In genomic region chrX:41705042-41705441, GRCh38 we compare ENCODE assay signal across 24 cellular contexts. TPM values are rescaled to one million over a fixed set of nuclear protein-coding genes. Genes with fewer than 3 reads are reported as not detected.
DNase-seq lines count a peak whose midpoint lies in the region; ATAC-seq and TF ChIP-seq lines count a peak whose summit lies in the region.
"Had no signal": no experiment of that assay in that cellular context is flagged by ENCODE, and none has a peak within 500 bp of the region (broad histone marks: within the 10 kb centered on the region; RNA-seq: fewer than 3 reads in every experiment).

No MANE protein-coding gene starts in this region.

- H3K27me3 ChIP-seq in BLaER1 (peaks cover 76% of the 10 kb centered on the region), body of pancreas (no peaks in the 10 kb centered on the region)
- H3K27me3 ChIP-seq: colonic mucosa, MG63, ovary had no signal

- no peaks in the 10 kb centered on the region for H3K9me3 Mint-ChIP-seq in activated T-helper 17 cell treated with anti-CD3 and anti-CD28 coated beads, Interleukin-2, amount 50 U/mL, for 72 hours
- no peaks in the 10 kb centered on the region for H3K9me3 Mint-ChIP-seq in naive B cell
- H3K9me3 Mint-ChIP-seq in type B pancreatic cell = no peaks in the 10 kb centered on the region
- H3K9me3 Mint-ChIP-seq in activated T-cell treated with anti-CD3 and anti-CD28 coated beads, Interleukin-2, amount 50 U/mL, for 72 hours = no peaks in the 10 kb centered on the region
- H3K9me3 Mint-ChIP-seq: brain; CD4-positive, alpha-beta memory T cell had no signal

- CTCF ChIA-PET in HEK293 (lab: Yijun Ruan, JAX) = interaction anchor here (0.8 kb wide), 1 partner anchor 147 kb away, joined by 3 read pairs; no protein-coding TSS in a partner anchor

- H3K4me3 ChIP-seq in BLaER1 (no peak overlapping the region), HEK293 (ENCODE audit: low read depth, low read length) (no peak overlapping the region), body of pancreas (no peak overlapping the region)
- H3K4me3 ChIP-seq: colonic mucosa, MG63, ovary, SK-N-MC had no signal

- peaks cover 18% of the 10 kb centered on the region for H3K4me1 Mint-ChIP-seq in activated T-helper 17 cell treated with anti-CD3 and anti-CD28 coated beads, Interleukin-2, amount 50 U/mL, for 72 hours
- peaks cover 35 to 43% (median 42%) of the 10 kb centered on the region in 3 donors for H3K4me1 Mint-ChIP-seq in naive B cell
- no peaks in the 10 kb centered on the region for H3K4me1 Mint-ChIP-seq in type B pancreatic cell (ENCODE audit: unreplicated experiment)
- peaks cover 31% of the 10 kb centered on the region for H3K4me1 Mint-ChIP-seq in activated T-cell treated with anti-CD3 and anti-CD28 coated beads, Interleukin-2, amount 50 U/mL, for 72 hours (ENCODE audit: low read depth)

- H3K9ac ChIP-seq in BLaER1 = no peak overlapping the region

- peak overlapping the region; percentile 68 for H3K27ac Mint-ChIP-seq in activated T-helper 17 cell treated with anti-CD3 and anti-CD28 coated beads, Interleukin-2, amount 50 U/mL, for 72 hours
- peak overlapping the region in 5 of 6 donors; percentile 21 to 94 (median 46) for H3K27ac Mint-ChIP-seq in naive B cell
- H3K27ac Mint-ChIP-seq in type B pancreatic cell = no peak overlapping the region
- H3K27ac Mint-ChIP-seq in activated T-cell treated with anti-CD3 and anti-CD28 coated beads, Interleukin-2, amount 50 U/mL, for 72 hours = no peak overlapping the region

- H3K36me3 Mint-ChIP-seq in activated T-helper 17 cell treated with anti-CD3 and anti-CD28 coated beads, Interleukin-2, amount 50 U/mL, for 72 hours (ENCODE audit: low read depth) = peaks cover 21% of the 10 kb centered on the region
- H3K36me3 Mint-ChIP-seq in naive B cell (no peaks in the 10 kb centered on the region), type B pancreatic cell (no peaks in the 10 kb centered on the region)
- peaks cover 0 to 2% of the 10 kb centered on the region in 2 donors for H3K36me3 Mint-ChIP-seq in activated T-cell treated with anti-CD3 and anti-CD28 coated beads, Interleukin-2, amount 50 U/mL, for 72 hours (ENCODE audit: insufficient read depth in 2 of 2)

- POLR2A ChIA-PET in HEK293 (lab: Yijun Ruan, JAX) = no interaction called here

- H3K36me3 ChIP-seq in BLaER1 (no peaks in the 10 kb centered on the region), HEK293 (ENCODE audit: control insufficient read depth in 2 of 2, insufficient read depth in 1 of 2, low read length in 2 of 2) (no peaks in the 10 kb centered on the region), body of pancreas (replicated peaks in 1 of 2; ENCODE audit: insufficient read depth in 1 of 2, low read depth in 2 of 2) (no peaks in the 10 kb centered on the region)
- H3K36me3 ChIP-seq: colonic mucosa, MG63, ovary had no signal

- TF ChIP-seq POLR2A in body of pancreas (IDR thresholded peaks at IDR 0.05) = no peak

- 100% methylated on average over 1 of the region's 1 CpG for WGBS in body of pancreas, 2 donors

- H3K27ac ChIP-seq in BLaER1 (peak overlapping the region; percentile 65; the same call in 1 of the 2 replicates), HEK293 (ENCODE audit: extremely low read depth, low read depth, low read length) (no peak overlapping the region), body of pancreas (peak overlapping the region in 1 of 4 donors; percentile 44)
- H3K27ac ChIP-seq: colonic mucosa, ovary, SK-N-MC had no signal

- H3K27me3 Mint-ChIP-seq in activated T-helper 17 cell treated with anti-CD3 and anti-CD28 coated beads, Interleukin-2, amount 50 U/mL, for 72 hours = no peaks in the 10 kb centered on the region
- no peaks in the 10 kb centered on the region for H3K27me3 Mint-ChIP-seq in naive B cell
- H3K27me3 Mint-ChIP-seq in type B pancreatic cell = no peaks in the 10 kb centered on the region
- peaks cover 5% of the 10 kb centered on the region for H3K27me3 Mint-ChIP-seq in activated T-cell treated with anti-CD3 and anti-CD28 coated beads, Interleukin-2, amount 50 U/mL, for 72 hours (ENCODE audit: low read depth)
- H3K27me3 Mint-ChIP-seq: brain; CD4-positive, alpha-beta memory T cell had no signal

- H3K4me1 ChIP-seq in BLaER1 = peaks cover 22% of the 10 kb centered on the region
- no peaks in the 10 kb centered on the region for H3K4me1 ChIP-seq in HEK293 (ENCODE audit: control insufficient read depth, insufficient read depth, low read length)
- no peaks in the 10 kb centered on the region for H3K4me1 ChIP-seq in body of pancreas
- H3K4me1 ChIP-seq: colonic mucosa had no signal

- intact Hi-C loops in body of pancreas (cut with DNase I) = no loop called here

- peak overlapping the region; percentile 39 for H3K4me2 ChIP-seq in BLaER1

- DNase-seq in naive B cell = no peak
- no peak for DNase-seq in type B pancreatic cell (ENCODE audit: extremely low spot score, unreplicated experiment)
- no peak for DNase-seq in body of pancreas
- DNase-seq in activated T-cell treated with anti-CD3 and anti-CD28 coated beads, Interleukin-2, amount 50 U/mL, for 72 hours = no peak
- DNase-seq: activated CD4-positive, CD25-positive, alpha-beta regulatory T cell treated with anti-CD3 and anti-CD28 coated beads, Interleukin-2, amount 50 U/mL, for 72 hours; CD4-positive, alpha-beta memory T cell; colonic mucosa; DMS153; MG63; NCI-H1417 treated with DMSO at 0.1 percent for 48 hours; NCI-H524; NK-92 treated with Interleukin-12 subunit alpha and Interleukin-12 subunit beta, amount 100 ng/mL, for 24 hours; ovary; T1000 had no signal

- H3K9me3 ChIP-seq in BLaER1 (no peaks in the 10 kb centered on the region), HEK293 (ENCODE audit: control insufficient read depth, insufficient read depth, low read depth, low read length) (no peaks in the 10 kb centered on the region), body of pancreas (no peaks in the 10 kb centered on the region)
- H3K9me3 ChIP-seq: colonic mucosa, MG63, ovary had no signal

- no peaks in the 10 kb centered on the region for H4K20me1 ChIP-seq in BLaER1

- H3K4me3 Mint-ChIP-seq in activated T-helper 17 cell treated with anti-CD3 and anti-CD28 coated beads, Interleukin-2, amount 50 U/mL, for 72 hours = no peak overlapping the region
- H3K4me3 Mint-ChIP-seq in naive B cell (peak overlapping the region in 7 of 8 donors; percentile 19 to 51 (median 45)), type B pancreatic cell (no peak overlapping the region)
- peak overlapping the region in 1 of 2 donors; percentile 22 for H3K4me3 Mint-ChIP-seq in activated T-cell treated with anti-CD3 and anti-CD28 coated beads, Interleukin-2, amount 50 U/mL, for 72 hours
- H3K4me3 Mint-ChIP-seq: brain had no signal

- TF ChIP-seq CTCF in HEK293 (tag by site-specific recombination; IDR thresholded peaks at IDR 0.05) (no peak), type B pancreatic cell (conservative IDR thresholded peaks at IDR 0.05) (no peak), body of pancreas (IDR thresholded peaks at IDR 0.05) (no peak)

- ATAC-seq in activated T-helper 17 cell treated with anti-CD3 and anti-CD28 coated beads, Interleukin-2, amount 50 U/mL, for 72 hours (replicated peaks) = no peak
- ATAC-seq in naive B cell (ENCODE audit: low read depth in 2 of 2) (no peak), body of pancreas (no peak)
- ATAC-seq in activated T-cell treated with anti-CD3 and anti-CD28 coated beads, Interleukin-2, amount 50 U/mL, for 72 hours (replicated peaks in 1 of 2) = no peak

TF ChIP-seq in HEK293, 187 proteins besides CTCF, POLR2A, EP300 and RAD21:
- TF ChIP-seq ZNF510 (tag by site-specific recombination; IDR thresholded peaks at IDR 0.05; ENCODE audit: insufficient replicate concordance) = peak; percentile 59
- no peak for TF ChIP-seq ZNF26 (tag by site-specific recombination; IDR thresholded peaks at IDR 0.05)
- TF ChIP-seq ZNF76 (tag by site-specific recombination; IDR thresholded peaks at IDR 0.05; ENCODE audit: borderline replicate concordance, low read depth) = no peak
- TF ChIP-seq ZNF513 (tag by site-specific recombination; IDR thresholded peaks at IDR 0.05) = no peak

RNA-seq across cellular contexts. Expression of gene GPR34, which starts 16.3 kb away (rescaled TPM):
- total RNA-seq in activated T-helper 17 cell treated with anti-CD3 and anti-CD28 coated beads, Interleukin-2, amount 50 U/mL, for 72 hours = under 1 TPM; 0.15 to 0.26 TPM
- under 1 TPM in 2 of 6 donors, not detected in 4; 0.16 to 0.39 TPM for polyA plus RNA-seq in naive B cell (ENCODE audit: low read depth in 6 of 6)
- not detected in 2 replicates for total RNA-seq in type B pancreatic cell (ENCODE audit: low replicate concordance)
- total RNA-seq in body of pancreas = 1 to 10 TPM; 1.3 to 4.9 TPM
- under 1 TPM; 0.51 to 0.58 TPM for total RNA-seq in activated T-cell treated with anti-CD3 and anti-CD28 coated beads, Interleukin-2, amount 50 U/mL, for 72 hours
- total RNA-seq: fibroblast of lung, H4, RPMI7951 had no signal
- polyA plus RNA-seq: fibroblast of lung, keratinocyte had no signal

RNA-seq across cellular contexts. Expression of gene GPR82, which starts 18.9 kb away (rescaled TPM):
- not detected for total RNA-seq in activated T-helper 17 cell treated with anti-CD3 and anti-CD28 coated beads, Interleukin-2, amount 50 U/mL, for 72 hours
- polyA plus RNA-seq in naive B cell (ENCODE audit: low read depth in 6 of 6) = under 1 TPM; 0.16 to 0.52 (median 0.25) TPM
- not detected in 2 replicates for total RNA-seq in type B pancreatic cell (ENCODE audit: low replicate concordance)
- total RNA-seq in body of pancreas = under 1 TPM in 1 of 2 donors, not detected in 1; 0.52 TPM
- total RNA-seq in activated T-cell treated with anti-CD3 and anti-CD28 coated beads, Interleukin-2, amount 50 U/mL, for 72 hours = under 1 TPM in 1 of 2 donors, not detected in 1; 0.19 TPM
- total RNA-seq: CD4-positive, alpha-beta memory T cell; fibroblast of lung; H4; myocyte; RPMI7951 had no signal
- polyA plus RNA-seq: fibroblast of lung, keratinocyte had no signal

Comparison
In these comparisons a context has a peak if more than half of its experiments do, and no peak if none do; other contexts are left out.
1. H3K27ac Mint-ChIP-seq: peak in activated T-helper 17 cell treated with anti-CD3 and anti-CD28 coated beads, Interleukin-2, amount 50 U/mL, for 72 hours (single experiment) and naive B cell (5 of 6); none in type B pancreatic cell (single experiment) and activated T-cell treated with anti-CD3 and anti-CD28 coated beads, Interleukin-2, amount 50 U/mL, for 72 hours (single experiment).
2. H3K4me3 Mint-ChIP-seq: peak in naive B cell (7 of 8); none in activated T-helper 17 cell treated with anti-CD3 and anti-CD28 coated beads, Interleukin-2, amount 50 U/mL, for 72 hours (single experiment) and type B pancreatic cell (single experiment).